ENCODE assay signal across 10 cellular contexts in the genomic region with DNA sequence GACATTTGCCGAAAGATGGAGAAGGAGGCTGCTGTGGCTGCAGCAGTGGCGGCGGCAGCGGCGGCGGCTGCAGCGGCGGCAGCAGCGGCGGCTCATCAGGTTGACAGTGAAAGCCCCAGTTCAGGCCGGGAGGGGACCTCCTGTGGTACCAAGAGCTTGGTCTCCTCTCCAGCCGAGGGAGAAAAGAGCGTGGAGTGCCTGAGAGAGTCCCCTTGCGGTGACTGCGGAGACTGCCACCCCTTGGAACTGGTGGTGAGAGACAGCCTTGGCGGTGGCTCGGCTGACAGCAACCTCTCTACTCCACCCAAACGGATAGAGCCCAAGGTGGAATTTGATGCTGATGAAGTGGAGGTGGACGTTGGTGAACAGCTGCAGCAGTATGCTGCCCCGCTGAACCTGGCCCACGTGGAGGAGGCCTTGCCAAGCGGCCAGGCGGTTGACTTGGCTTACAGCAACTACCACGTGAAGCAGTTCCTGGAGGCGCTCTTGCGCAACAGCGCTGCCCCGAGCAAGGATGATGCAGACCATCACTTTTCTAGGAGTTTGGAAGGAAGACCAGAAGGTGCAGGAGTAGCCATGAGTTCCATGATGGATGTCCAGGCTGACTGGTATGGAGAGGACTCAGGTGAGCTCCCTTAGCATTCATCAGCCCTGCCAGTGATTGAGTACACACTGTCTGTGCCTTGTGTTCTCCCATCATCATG. TPM values are rescaled to one million over a fixed set of nuclear protein-coding genes. Genes with fewer than 3 reads are reported as not detected.
A peak's percentile ranks its signal among the peaks of the same experiment; 100 is the strongest.
DNase-seq lines count a peak whose midpoint lies in the region; ATAC-seq and TF ChIP-seq lines count a peak whose summit lies in the region.
"Had no signal": no experiment of that assay in that cellular context is flagged by ENCODE, and none has a peak within 500 bp of the region (broad histone marks: within the 10 kb centered on the region; RNA-seq: fewer than 3 reads in every experiment).

No MANE protein-coding gene starts in this region.

- no peak overlapping the region for H3K27ac ChIP-seq in colonic mucosa

- H3K36me3 Mint-ChIP-seq in activated naive CD8-positive, alpha-beta T cell treated with anti-CD3 and anti-CD28 coated beads, Interleukin-2, amount 50 U/mL, for 24 hours (ENCODE audit: low read depth): no peaks in the 10 kb centered on the region

- H3K9ac ChIP-seq in colonic mucosa (ENCODE audit: low read depth in 2 of 2, low read length in 2 of 2): no peak overlapping the region

- intact Hi-C loops in colonic mucosa (cut with DNase I): no loop called here

- H3K36me3 ChIP-seq in kidney epithelial cell (ENCODE audit: control insufficient read depth, insufficient read depth, low read length) (no peaks in the 10 kb centered on the region), colonic mucosa (no peaks in the 10 kb centered on the region)

- H3K4me1 ChIP-seq in colonic mucosa: no peaks in the 10 kb centered on the region

- no peak overlapping the region for H3K4me3 Mint-ChIP-seq in stimulated activated naive CD8-positive, alpha-beta T cell treated with anti-CD3 and anti-CD28 coated beads, Interleukin-15, amount 100 ng/mL, for 72 hours
- H3K4me3 Mint-ChIP-seq in activated naive CD8-positive, alpha-beta T cell treated with anti-CD3 and anti-CD28 coated beads, Interleukin-2, amount 50 U/mL, for 24 hours: no peak overlapping the region
- H3K4me3 Mint-ChIP-seq: nephron had no signal

- H3K4me3 ChIP-seq in kidney epithelial cell (ENCODE audit: low read depth, low read length): no peak overlapping the region
- no peak overlapping the region for H3K4me3 ChIP-seq in colonic mucosa

- no peaks in the 10 kb centered on the region for H3K4me1 Mint-ChIP-seq in stimulated activated naive CD8-positive, alpha-beta T cell treated with anti-CD3 and anti-CD28 coated beads, Interleukin-15, amount 100 ng/mL, for 72 hours
- no peaks in the 10 kb centered on the region for H3K4me1 Mint-ChIP-seq in activated naive CD8-positive, alpha-beta T cell treated with anti-CD3 and anti-CD28 coated beads, Interleukin-2, amount 50 U/mL, for 24 hours
- H3K4me1 Mint-ChIP-seq: nephron had no signal

- peak; percentile 75 for ATAC-seq in stimulated activated naive CD8-positive, alpha-beta T cell treated with anti-CD3 and anti-CD28 coated beads, Interleukin-15, amount 100 ng/mL, for 72 hours
- ATAC-seq in stimulated activated naive CD8-positive, alpha-beta T cell treated with anti-CD3 and anti-CD28 coated beads, Interleukin-15, Interleukin-2, amounts not matched to agents 100 U/mL and 50 U/mL, for 24 hours: no peak
- no peak for ATAC-seq in activated naive CD8-positive, alpha-beta T cell treated with anti-CD3 and anti-CD28 coated beads, Interleukin-2, amount 50 U/mL, for 24 hours
- ATAC-seq in HG03280 (IDR thresholded peaks at IDR 0.05; ENCODE audit: unreplicated experiment): no peak

- peaks cover 5% of the 10 kb centered on the region for H3K27me3 ChIP-seq in kidney epithelial cell (ENCODE audit: control insufficient read depth, insufficient read depth, low read length)
- H3K27me3 ChIP-seq in colonic mucosa: peaks cover 4% of the 10 kb centered on the region

- H3K9me3 ChIP-seq in colonic mucosa: no peaks in the 10 kb centered on the region

- no peaks in the 10 kb centered on the region for H3K9me3 Mint-ChIP-seq in stimulated activated naive CD8-positive, alpha-beta T cell treated with anti-CD3 and anti-CD28 coated beads, Interleukin-15, amount 100 ng/mL, for 72 hours
- H3K9me3 Mint-ChIP-seq in activated naive CD8-positive, alpha-beta T cell treated with anti-CD3 and anti-CD28 coated beads, Interleukin-2, amount 50 U/mL, for 24 hours: no peaks in the 10 kb centered on the region
- H3K9me3 Mint-ChIP-seq: nephron had no signal

- no peak overlapping the region for H3K27ac Mint-ChIP-seq in stimulated activated naive CD8-positive, alpha-beta T cell treated with anti-CD3 and anti-CD28 coated beads, Interleukin-15, amount 100 ng/mL, for 72 hours
- H3K27ac Mint-ChIP-seq in activated naive CD8-positive, alpha-beta T cell treated with anti-CD3 and anti-CD28 coated beads, Interleukin-2, amount 50 U/mL, for 24 hours: no peak overlapping the region
- H3K27ac Mint-ChIP-seq: nephron had no signal

- TF ChIP-seq CTCF in kidney epithelial cell (IDR thresholded peaks at IDR 0.05; ENCODE audit: insufficient read depth, low read length, poor library complexity, severe bottlenecking): peak; percentile 6
- TF ChIP-seq CTCF in colonic mucosa (IDR thresholded peaks at IDR 0.05): no peak

- peak; percentile 17 to 19 for DNase-seq in stimulated activated naive CD8-positive, alpha-beta T cell treated with anti-CD3 and anti-CD28 coated beads, Interleukin-15, amount 100 ng/mL, for 72 hours
- DNase-seq in stimulated activated naive CD8-positive, alpha-beta T cell treated with anti-CD3 and anti-CD28 coated beads, Interleukin-15, Interleukin-2, amounts not matched to agents 100 U/mL and 50 U/mL, for 24 hours: no peak
- DNase-seq in activated naive CD8-positive, alpha-beta T cell treated with anti-CD3 and anti-CD28 coated beads, Interleukin-2, amount 50 U/mL, for 24 hours: peak; percentile 7
- DNase-seq in kidney epithelial cell (ENCODE audit: low read depth) (no peak), glomerular visceral epithelial cell (ENCODE audit: extremely low spot score) (no peak), GDM1 (lab: John Stamatoyannopoulos, UW) (no peak), colonic mucosa (no peak)
- DNase-seq: T1000 had no signal

- H3K27me3 Mint-ChIP-seq in stimulated activated naive CD8-positive, alpha-beta T cell treated with anti-CD3 and anti-CD28 coated beads, Interleukin-15, amount 100 ng/mL, for 72 hours: peaks cover 27% of the 10 kb centered on the region
- peaks cover 35% of the 10 kb centered on the region for H3K27me3 Mint-ChIP-seq in activated naive CD8-positive, alpha-beta T cell treated with anti-CD3 and anti-CD28 coated beads, Interleukin-2, amount 50 U/mL, for 24 hours

RNA-seq across cellular contexts. Expression of a gene that starts 6.3 kb away (rescaled TPM):
- 0.07 and 0.13 TPM in 2 replicates for total RNA-seq in kidney epithelial cell
- not detected for total RNA-seq in colonic mucosa

Comparison
In these comparisons a context has a peak if more than half of its experiments do, and no peak if none do; other contexts are left out.
1. DNase-seq: peak in stimulated activated naive CD8-positive, alpha-beta T cell treated with anti-CD3 and anti-CD28 coated beads, Interleukin-15, amount 100 ng/mL, for 72 hours (2 of 2) and activated naive CD8-positive, alpha-beta T cell treated with anti-CD3 and anti-CD28 coated beads, Interleukin-2, amount 50 U/mL, for 24 hours (single experiment); none in stimulated activated naive CD8-positive, alpha-beta T cell treated with anti-CD3 and anti-CD28 coated beads, Interleukin-15, Interleukin-2, amounts not matched to agents 100 U/mL and 50 U/mL, for 24 hours (single experiment), kidney epithelial cell (single experiment), glomerular visceral epithelial cell (single experiment), GDM1 (single experiment) and colonic mucosa (single experiment).